8 cellular contexts compared by ENCODE assay signal in genomic region chrX:139204903-139205667, GRCh38.
A peak's percentile ranks its signal among the peaks of the same experiment; 100 is the strongest.
DNase-seq lines count a peak whose midpoint lies in the region; ATAC-seq and TF ChIP-seq lines count a peak whose summit lies in the region.

No MANE protein-coding gene starts in this region.

- intact Hi-C loops in lower lobe of right lung (cut with DNase I) (no loop called here), tibial artery (cut with DNase I; ENCODE audit: low total_unique reads) (no loop called here)

- H3K79me2 ChIP-seq in MM.1S (ENCODE audit: low read length) = no peaks in the 10 kb centered on the region

- TF ChIP-seq CTCF in MM.1S (IDR thresholded peaks at IDR 0.05; ENCODE audit: low read length) = no peak
- TF ChIP-seq CTCF in cardiac fibroblast (IDR thresholded peaks at IDR 0.05; ENCODE audit: low read depth, low read length) = no peak
- TF ChIP-seq CTCF in lower lobe of right lung (IDR thresholded peaks at IDR 0.05) = no peak
- TF ChIP-seq CTCF in tibial artery (IDR thresholded peaks at IDR 0.05) = no peak

- H3K36me3 ChIP-seq in MM.1S (replicated peaks; ENCODE audit: insufficient read depth, low read length) (no peaks in the 10 kb centered on the region), lower lobe of right lung (no peaks in the 10 kb centered on the region), tibial artery (no peaks in the 10 kb centered on the region)

- ATAC-seq in lower lobe of right lung (peak; percentile 70 to 74), HG03039 (IDR thresholded peaks at IDR 0.05; ENCODE audit: unreplicated experiment) (no peak), GM21528 (IDR thresholded peaks at IDR 0.05; ENCODE audit: low FRiP score, unreplicated experiment) (no peak)

- peak overlapping the region; percentile 65 for H3K9ac ChIP-seq in MM.1S (ENCODE audit: low read length)

- peak overlapping the region; percentile 87 for H3K27ac ChIP-seq in MM.1S (ENCODE audit: low read length)
- H3K27ac ChIP-seq in lower lobe of right lung = no peak overlapping the region
- H3K27ac ChIP-seq in tibial artery = no peak overlapping the region

- DNase-seq in ELF-1 (ENCODE audit: low read depth, low spot score) (peak; percentile 90), MM.1S (peak; percentile 83), cardiac fibroblast (ENCODE audit: low read depth in 2 of 2) (no peak), lower lobe of right lung (peak; percentile 46), tibial artery (peak in 1 of 2 donors; percentile 20), SKM-1 (lab: John Stamatoyannopoulos, UW; ENCODE audit: unreplicated experiment) (no peak)

- no peaks in the 10 kb centered on the region for H3F3A ChIP-seq in MM.1S (ENCODE audit: insufficient read depth, low read length)

- no peaks in the 10 kb centered on the region for H3K9me3 ChIP-seq in MM.1S (replicated peaks; ENCODE audit: insufficient read depth, low read length)
- no peaks in the 10 kb centered on the region for H3K9me3 ChIP-seq in lower lobe of right lung
- H3K9me3 ChIP-seq in tibial artery = peaks cover 0 to 5% (median 0%) of the 10 kb centered on the region in 3 donors

- H3K4me1 ChIP-seq in MM.1S (ENCODE audit: low read length) (no peaks in the 10 kb centered on the region), lower lobe of right lung (no peaks in the 10 kb centered on the region), tibial artery (peaks cover 0 to 15% (median 2%) of the 10 kb centered on the region in 4 donors)

- no peaks in the 10 kb centered on the region for H4K20me1 ChIP-seq in MM.1S (ENCODE audit: insufficient read depth, low read length)

- peak overlapping the region; percentile 55 for H3K4me3 ChIP-seq in MM.1S (ENCODE audit: low read length)
- H3K4me3 ChIP-seq in cardiac fibroblast (replicated peaks in 1 of 2; ENCODE audit: low read depth in 2 of 2, low read length in 2 of 2) = peak overlapping the region; percentile 18 to 21
- H3K4me3 ChIP-seq in lower lobe of right lung = peak overlapping the region; percentile 49
- H3K4me3 ChIP-seq in tibial artery = peak overlapping the region; percentile 46 to 55

- H3K9me2 ChIP-seq in MM.1S (replicated peaks; ENCODE audit: insufficient read depth, low read length) = no peaks in the 10 kb centered on the region

- H3K27me3 ChIP-seq in MM.1S (replicated peaks; ENCODE audit: insufficient read depth, low read length) = no peaks in the 10 kb centered on the region
- H3K27me3 ChIP-seq in lower lobe of right lung (ENCODE audit: low read depth) = peaks cover 22% of the 10 kb centered on the region
- H3K27me3 ChIP-seq in tibial artery = peaks cover 0 to 18% of the 10 kb centered on the region in 2 donors

- H3K4me2 ChIP-seq in MM.1S (ENCODE audit: low read depth, low read length) = peak overlapping the region; percentile 65

- peak overlapping the region; percentile 61; the same call in 1 of the 2 replicates for H2AFZ ChIP-seq in MM.1S (ENCODE audit: low read length)

Comparison
In these comparisons a context has a peak if more than half of its experiments do, and no peak if none do; other contexts are left out.
1. DNase-seq: peak in ELF-1 (single experiment), MM.1S (single experiment) and lower lobe of right lung (single experiment); none in cardiac fibroblast (0 of 2) and SKM-1 (single experiment).
2. ATAC-seq: peak in lower lobe of right lung (2 of 2); none in HG03039 (single experiment) and GM21528 (single experiment).
3. Peak in every context shown above with its lines, with median percentiles within 50 percentile points of each other: H3K4me3 ChIP-seq.